ENCODE assay signal across 8 cellular contexts in genomic region chr12:104215638-104216297, GRCh38. TPM values are rescaled to one million over a fixed set of nuclear protein-coding genes. Genes with fewer than 3 reads are reported as not detected.
DNase-seq lines count a peak whose midpoint lies in the region; ATAC-seq and TF ChIP-seq lines count a peak whose summit lies in the region.

TSS of gene TXNRD1 (plus strand) at chr12:104215779. CDS start at chr12:104215803, 24 bp downstream.

- H3K4me3 ChIP-seq in SJCRH30, result no peak within 1 kb of the TSS
- H3K4me3 ChIP-seq in suprapubic skin, result peak within 1 kb of the TSS; percentile 58

- H3K27me3 ChIP-seq in SJCRH30, result no peaks in the 10 kb centered on the region
- H3K27me3 ChIP-seq in suprapubic skin, result no peaks in the 10 kb centered on the region

- TF ChIP-seq POLR2A in suprapubic skin (IDR thresholded peaks at IDR 0.05), result peak in 1 of 2 donors; percentile 35

- WGBS in suprapubic skin, result 13% methylated on average over 18 of the region's 71 CpGs

- H3K9me3 ChIP-seq in SJCRH30 (replicated peaks) (no peaks in the 10 kb centered on the region), suprapubic skin (no peaks in the 10 kb centered on the region)

- DNase-seq in SIG-M5 treated with dmso at 0.1 percent for 504 hours (lab: John Stamatoyannopoulos, UW; ENCODE audit: unreplicated experiment) (peak; percentile 58), SIG-M5 (lab: John Stamatoyannopoulos, UW) (no peak), SJCRH30 (no peak), glomerular visceral epithelial cell (ENCODE audit: extremely low spot score) (peak; percentile 86), omental fat pad (ENCODE audit: low spot score) (peak; percentile 44), suprapubic skin (ENCODE audit: low spot score in 2 of 2) (peak; percentile 84 to 88)
- peak; percentile 88 for DNase-seq in activated naive CD4-positive, alpha-beta T cell treated with Interleukin-2 at 50 U/mL for 16 hours

- ATAC-seq in HG03064 (IDR thresholded peaks at IDR 0.05; ENCODE audit: low read depth, unreplicated experiment) (peak; percentile 89), omental fat pad (ENCODE audit: low FRiP score) (peak; percentile 55)

- no peak within 1 kb of the TSS for H3K27ac ChIP-seq in SJCRH30
- H3K27ac ChIP-seq in suprapubic skin, result peak within 1 kb of the TSS; percentile 55

- H3K4me1 ChIP-seq in SJCRH30 (peaks cover 12% of the 10 kb centered on the region), suprapubic skin (peaks cover 29% of the 10 kb centered on the region)

- no peak for TF ChIP-seq EP300 in suprapubic skin (IDR thresholded peaks at IDR 0.05)

- H3K36me3 ChIP-seq in SJCRH30 (no peaks in the 10 kb centered on the region), suprapubic skin (no peaks in the 10 kb centered on the region)

- TF ChIP-seq CTCF in omental fat pad (IDR thresholded peaks at IDR 0.05) (peak in 1 of 3 donors; percentile 74), suprapubic skin (IDR thresholded peaks at IDR 0.05) (peak; percentile 63 to 83)

RNA-seq across cellular contexts. Expression of gene TXNRD1, which starts in this region (rescaled TPM):
- total RNA-seq in SJCRH30 (2014; rRNA removed; shearing (Covaris generic)), result 70.0 and 72.8 TPM in 2 replicates
- 100 to 1,000 TPM; 170 to 313 (median 247) TPM for total RNA-seq in omental fat pad
- 10 to 100 TPM; 33.1 to 52.1 (median 39.4) TPM for total RNA-seq in suprapubic skin

Comparison
In these comparisons a context has a peak if more than half of its experiments do, and no peak if none do; other contexts are left out.
1. DNase-seq: peak in SIG-M5 treated with dmso at 0.1 percent for 504 hours (single experiment), activated naive CD4-positive, alpha-beta T cell treated with Interleukin-2 at 50 U/mL for 16 hours (single experiment), glomerular visceral epithelial cell (single experiment), omental fat pad (single experiment) and suprapubic skin (2 of 2); none in SIG-M5 (single experiment) and SJCRH30 (0 of 2).